Comparison of ENCODE assay signal across 8 cellular contexts in genomic region chr5:74673011-74673790, GRCh38. TPM values are rescaled to one million over a fixed set of nuclear protein-coding genes. Genes with fewer than 3 reads are reported as not detected.
DNase-seq lines count a peak whose midpoint lies in the region; ATAC-seq and TF ChIP-seq lines count a peak whose summit lies in the region.

No MANE protein-coding gene starts in this region.

- peak; percentile 76 for ATAC-seq in WTC11
- no peak for ATAC-seq in GM19324 (IDR thresholded peaks at IDR 0.05; ENCODE audit: low FRiP score, unreplicated experiment)

- H3K4me3 ChIP-seq in Loucy (ENCODE audit: low read length, poor library complexity, severe bottlenecking) (no peak overlapping the region), right atrium auricular region (peak overlapping the region; percentile 10 to 36), spleen (peak overlapping the region in 2 of 8 donors; percentile 3 to 47)

- POLR2A ChIA-PET in WTC11 (lab: Charles Lee), result no interaction called here

- H3K27ac ChIP-seq in right atrium auricular region (peak overlapping the region in 1 of 2 donors; percentile 42), spleen (no peak overlapping the region)

- H3K9me2 ChIP-seq in Loucy (replicated peaks; ENCODE audit: low read depth, low read length), result no peaks in the 10 kb centered on the region

- CTCF ChIA-PET in Calu3 (lab: Charles Lee) (no interaction called here), WTC11 (lab: Charles Lee) (interaction anchor here (0.6 to 1.4 kb wide), 10 partner anchors 11 to 1607 kb away, joined by 3 to 5 read pairs (median 3); no protein-coding TSS in a partner anchor)

- H3K9me3 Mint-ChIP-seq in Calu3 (ENCODE audit: low read depth, unreplicated experiment) (peaks cover 6% of the 10 kb centered on the region), WTC11 (no peaks in the 10 kb centered on the region)

- DNase-seq in Calu3 (no peak), WTC11 (ENCODE audit: low spot score) (no peak), right atrium auricular region (ENCODE audit: low spot score) (no peak), spleen (no peak), islet precursor cell (no peak)
- no peak for DNase-seq in stimulated activated CD4-positive, alpha-beta T cell treated with anti-CD3 and anti-CD28 coated beads, Interleukin-4, amount 100 ng/mL, for 24 hours

- peak overlapping the region; percentile 55 for H2AFZ ChIP-seq in Loucy (ENCODE audit: low read length)

- H3K4me1 Mint-ChIP-seq in Calu3 (ENCODE audit: low read depth, unreplicated experiment) (no peaks in the 10 kb centered on the region), WTC11 (peaks cover 21% of the 10 kb centered on the region)

- H3K27me3 Mint-ChIP-seq in Calu3 (ENCODE audit: unreplicated experiment) (no peaks in the 10 kb centered on the region), WTC11 (ENCODE audit: low read depth) (no peaks in the 10 kb centered on the region)

- H3K27ac Mint-ChIP-seq in Calu3 (ENCODE audit: unreplicated experiment) (no peak overlapping the region), WTC11 (no peak overlapping the region)

- no peaks in the 10 kb centered on the region for H4K20me1 ChIP-seq in Loucy (ENCODE audit: insufficient read depth, low read length, poor library complexity, severe bottlenecking)

- no peaks in the 10 kb centered on the region for H3K79me2 ChIP-seq in Loucy (ENCODE audit: insufficient read depth, low read length)

- H3K36me3 Mint-ChIP-seq in Calu3 (ENCODE audit: insufficient read depth, unreplicated experiment) (no peaks in the 10 kb centered on the region), WTC11 (no peaks in the 10 kb centered on the region)

- H3K36me3 ChIP-seq in Loucy (ENCODE audit: insufficient read depth, low read length) (no peaks in the 10 kb centered on the region), right atrium auricular region (no peaks in the 10 kb centered on the region), spleen (no peaks in the 10 kb centered on the region)

- no peak overlapping the region for H3K4me2 ChIP-seq in Loucy (ENCODE audit: low read depth, low read length, poor library complexity, severe bottlenecking)

- H3K9ac ChIP-seq in Loucy (ENCODE audit: low read depth, low read length, poor library complexity, severe bottlenecking), result no peak overlapping the region

- TF ChIP-seq CTCF in Calu3 (IDR thresholded peaks at IDR 0.05; ENCODE audit: unreplicated experiment) (peak; percentile 47), Loucy (conservative IDR thresholded peaks at IDR 0.05; ENCODE audit: low read length) (peak; percentile 63), WTC11 (IDR thresholded peaks at IDR 0.05) (no peak), right atrium auricular region (IDR thresholded peaks at IDR 0.05) (peak; percentile 15 to 62), spleen (IDR thresholded peaks at IDR 0.05 in 8 of 11, conservative IDR thresholded peaks at IDR 0.05 in 3 of 11) (peak in 8 of 11 experiments; percentile 28 to 56 (median 41))

- intact Hi-C loops in Calu3 (cut with micrococcal nuclease; ENCODE audit: unreplicated experiment) (loop anchor here (1.0 kb wide), 1 partner anchor 246 kb away; no protein-coding TSS in a partner anchor), spleen (cut with DNase I; ENCODE audit: low total_unique reads) (loop anchor here (5.0 kb wide), 2 partner anchors 244 to 594 kb away; no protein-coding TSS in a partner anchor)

- no peaks in the 10 kb centered on the region; the same call in 1 of the 2 replicates for H3K9me3 ChIP-seq in Loucy (ENCODE audit: insufficient read depth, low read depth, low read length)
- H3K9me3 ChIP-seq in right atrium auricular region, result no peaks in the 10 kb centered on the region
- peaks cover 0 to 5% (median 0%) of the 10 kb centered on the region in 8 donors for H3K9me3 ChIP-seq in spleen

- TF ChIP-seq POLR2A in spleen (IDR thresholded peaks at IDR 0.05), result no peak

- H3K27me3 ChIP-seq in Loucy (ENCODE audit: insufficient read depth, low read length, poor library complexity, severe bottlenecking) (no peaks in the 10 kb centered on the region), right atrium auricular region (no peaks in the 10 kb centered on the region), spleen (replicated peaks in 1 of 7) (peaks cover 0 to 3% (median 0%) of the 10 kb centered on the region in 7 donors)

- no TSS peak for BruUV-seq in Calu3 (replicated peaks; lab: Mats Ljungman, UMichigan)

- no peaks in the 10 kb centered on the region for H3K4me1 ChIP-seq in Loucy (ENCODE audit: insufficient read depth, low read length, poor library complexity, severe bottlenecking)
- H3K4me1 ChIP-seq in right atrium auricular region, result peaks cover 0 to 19% of the 10 kb centered on the region in 2 donors
- H3K4me1 ChIP-seq in spleen, result no peaks in the 10 kb centered on the region

- H3F3A ChIP-seq in Loucy (ENCODE audit: low read depth), result no peaks in the 10 kb centered on the region

- WGBS in spleen, 5 donors, result 55 to 65% (median 59%) methylated on average over 6 of the region's 6 CpGs

- H3K4me3 Mint-ChIP-seq in Calu3 (ENCODE audit: low read depth, unreplicated experiment) (no peak overlapping the region), WTC11 (no peak overlapping the region)

TF ChIP-seq in WTC11, 78 proteins besides CTCF, POLR2A, EP300 and RAD21:
- TF ChIP-seq PREB (CRISPR knock-in tag; IDR thresholded peaks at IDR 0.05; ENCODE audit: borderline replicate concordance) (no peak), ARID4B (CRISPR knock-in tag; IDR thresholded peaks at IDR 0.05; ENCODE audit: borderline replicate concordance) (no peak), ZNF317 (CRISPR knock-in tag; IDR thresholded peaks at IDR 0.05; ENCODE audit: borderline replicate concordance, low read depth) (no peak), IRF2 (CRISPR knock-in tag; IDR thresholded peaks at IDR 0.05; ENCODE audit: borderline replicate concordance, low read depth) (no peak), GTF2I (CRISPR knock-in tag; conservative IDR thresholded peaks at IDR 0.05) (no peak)

RNA-seq across cellular contexts. Expression of gene HEXB, which starts 11.8 kb away (rescaled TPM):
- total RNA-seq in Calu3 (2022) (212 and 223 TPM in 2 replicates), WTC11 (2021) (60.9 to 67.3 TPM (median 63.8 TPM) in 3 replicates), right atrium auricular region (10 to 100 TPM; 52.2 to 65.8 TPM), spleen (100 to 1,000 TPM in 3 of 7 donors, 10 to 100 TPM in 4; 69.1 to 119 (median 94.3) TPM)
- polyA plus RNA-seq in spleen, result 10 to 100 TPM; 61.9 to 77.4 (median 70.8) TPM

RNA-seq across cellular contexts. Expression of gene ENC1, which starts 32.7 kb away (rescaled TPM):
- 91.6 and 100 TPM in 2 replicates for total RNA-seq in Calu3 (2022)
- total RNA-seq in WTC11 (2021), result 10.7 to 18.3 TPM (median 11.4 TPM) in 3 replicates
- total RNA-seq in right atrium auricular region, result 10 to 100 TPM in 1 of 2 donors, 1 to 10 TPM in 1; 5.0 to 18.5 TPM
- total RNA-seq in spleen, result 10 to 100 TPM in 6 of 7 donors, 1 to 10 TPM in 1; 5.4 to 19.5 (median 13.5) TPM
- polyA plus RNA-seq in spleen, result 10 to 100 TPM in 1 of 3 donors, 1 to 10 TPM in 2; 3.8 to 10.0 (median 7.4) TPM
